Comparison of ENCODE assay signal across 30 cellular contexts in genomic region chr9:117796681-117797080, GRCh38.
DNase-seq lines count a peak whose midpoint lies in the region; ATAC-seq and TF ChIP-seq lines count a peak whose summit lies in the region.
"Had no signal": no experiment of that assay in that cellular context is flagged by ENCODE, and none has a peak within 500 bp of the region (broad histone marks: within the 10 kb centered on the region; RNA-seq: fewer than 3 reads in every experiment).

No MANE protein-coding gene starts in this region.

- no peak overlapping the region for H3K23ac ChIP-seq in mesenchymal stem cell (ENCODE audit: low read length in 2 of 2)

- intact Hi-C loops in psoas muscle (cut with DNase I), result no loop called here

- H2BK15ac ChIP-seq in mesenchymal stem cell (ENCODE audit: low read depth, poor library complexity, severe bottlenecking), result no peak overlapping the region

- no peak overlapping the region for H4K8ac ChIP-seq in mesenchymal stem cell (ENCODE audit: low read length)

- ATAC-seq in psoas muscle, result no peak
- ATAC-seq: activated naive CD4-positive, alpha-beta T cell treated with anti-CD3 and anti-CD28 coated beads, Interleukin-2, amount 50 U/mL, for 72 hours; body of pancreas; left lobe of liver; stimulated activated naive CD8-positive, alpha-beta T cell treated with anti-CD3 and anti-CD28 coated beads, Interleukin-15, Interleukin-2, amounts not matched to agents 100 U/mL and 50 U/mL, for 24 hours had no signal

- H3K27ac ChIP-seq in mesenchymal stem cell (ENCODE audit: low read length, poor library complexity, severe bottlenecking), result no peak overlapping the region
- no peak overlapping the region for H3K27ac ChIP-seq in psoas muscle
- H3K27ac ChIP-seq: body of pancreas, neutrophil, SK-N-MC, skin epidermis, uterus had no signal

- H3K36me3 ChIP-seq in BJ (ENCODE audit: control insufficient read depth, insufficient read depth, low read length), result no peaks in the 10 kb centered on the region
- no peaks in the 10 kb centered on the region for H3K36me3 ChIP-seq in mesenchymal stem cell (ENCODE audit: control insufficient read depth in 1 of 2, insufficient read depth in 2 of 2, low read depth in 1 of 2, low read length in 2 of 2)
- H3K36me3 ChIP-seq in psoas muscle (ENCODE audit: insufficient read depth in 1 of 2, low read depth in 1 of 2), result no peaks in the 10 kb centered on the region
- H3K36me3 ChIP-seq: neutrophil, uterus had no signal

- H3K9ac ChIP-seq in mesenchymal stem cell (ENCODE audit: low read length), result no peak overlapping the region

- CTCF ChIA-PET in BJ (lab: Yijun Ruan, JAX), result interaction anchor here (1.5 to 2.6 kb wide), 2 partner anchors 11 to 12 kb away, joined by 3 to 7 read pairs; no protein-coding TSS in a partner anchor

- no peak overlapping the region for H3K27ac Mint-ChIP-seq in chondrocyte (ENCODE audit: unreplicated experiment)
- H3K27ac Mint-ChIP-seq: activated CD4-positive, alpha-beta memory T cell treated with anti-CD3 and anti-CD28 coated beads for 36 hours; activated naive CD4-positive, alpha-beta T cell treated with anti-CD3 and anti-CD28 coated beads, Interleukin-2, amount 50 U/mL, for 72 hours; CD4-positive, alpha-beta memory T cell; H9; IgD-negative memory B cell; memory B cell had no signal

- no peak overlapping the region for H2BK5ac ChIP-seq in mesenchymal stem cell (ENCODE audit: low read depth, low read length, poor library complexity, severe bottlenecking)

- H4K91ac ChIP-seq in mesenchymal stem cell (ENCODE audit: low read length), result no peak overlapping the region

- H2AK5ac ChIP-seq in mesenchymal stem cell (ENCODE audit: low read length, severe bottlenecking), result no peak overlapping the region

- H3K4me3 ChIP-seq in BJ (ENCODE audit: low read depth, low read length), result no peak overlapping the region
- no peak overlapping the region for H3K4me3 ChIP-seq in cardiac fibroblast (replicated peaks in 1 of 2; ENCODE audit: low read depth in 2 of 2, low read length in 2 of 2)
- H3K4me3 ChIP-seq in mesenchymal stem cell (ENCODE audit: insufficient read depth in 1 of 2, low read depth in 1 of 2, low read length in 2 of 2), result no peak overlapping the region
- H3K4me3 ChIP-seq in psoas muscle, result no peak overlapping the region
- H3K4me3 ChIP-seq: body of pancreas, SK-N-MC, skin epidermis, uterus had no signal

- no peak overlapping the region for H3K18ac ChIP-seq in mesenchymal stem cell (ENCODE audit: low read depth in 1 of 2, low read length in 2 of 2)

- no peak overlapping the region for H3K14ac ChIP-seq in mesenchymal stem cell (ENCODE audit: low read length in 2 of 2)

- TF ChIP-seq CTCF in BJ (IDR thresholded peaks at IDR 0.05; ENCODE audit: insufficient read depth, low read depth, low read length) (no peak), cardiac fibroblast (IDR thresholded peaks at IDR 0.05; ENCODE audit: low read depth, low read length) (no peak), psoas muscle (IDR thresholded peaks at IDR 0.05) (no peak), chondrocyte (IDR thresholded peaks at IDR 0.05) (no peak)

- H3K4me3 Mint-ChIP-seq in chondrocyte (ENCODE audit: unreplicated experiment), result no peak overlapping the region
- H3K4me3 Mint-ChIP-seq: activated CD4-positive, alpha-beta memory T cell treated with anti-CD3 and anti-CD28 coated beads for 36 hours; CD4-positive, alpha-beta memory T cell; H9; IgD-negative memory B cell; memory B cell had no signal

- WGBS in mesenchymal stem cell, result 80% methylated on average over 1 of the region's 2 CpGs
- 60 to 70% (median 67%) methylated on average over 2 of the region's 2 CpGs for WGBS in psoas muscle, 3 donors

- DNase-seq in BJ (ENCODE audit: low read depth) (peak; percentile 79), M059J (ENCODE audit: low read depth) (peak; percentile 35), cardiac fibroblast (ENCODE audit: low read depth in 2 of 2) (peak; percentile 42 to 72), mesenchymal stem cell (peak; percentile 22), NCI-H2081 (lab: John Stamatoyannopoulos, UW) (no peak), psoas muscle (no peak), cerebellar cortex (ENCODE audit: low spot score) (no peak), chondrocyte (ENCODE audit: low spot score) (no peak)
- DNase-seq: activated CD4-positive, alpha-beta memory T cell treated with anti-CD3 and anti-CD28 coated beads for 36 hours; activated CD4-positive, CD25-positive, alpha-beta regulatory T cell treated with anti-CD3 and anti-CD28 coated beads, Interleukin-2, amount 50 U/mL, for 72 hours; activated CD8-positive, alpha-beta memory T cell treated with anti-CD3 and anti-CD28 coated beads, Interleukin-2, amount 50 U/mL, for 4 hours; body of pancreas; CD4-positive, alpha-beta memory T cell; DMS 273 treated with DMSO at 0.1 percent for 48 hours; effector memory CD4-positive, alpha-beta T cell; erythroblast; H9; NCI-H1092 treated with DMSO at 0.1 percent for 48 hours; NCI-H187; NCI-H226; NCI-H774; stimulated activated naive CD8-positive, alpha-beta T cell treated with anti-CD3 and anti-CD28 coated beads, Interleukin-15, Interleukin-2, amounts not matched to agents 100 U/mL and 50 U/mL, for 24 hours; uterus had no signal

- H3K27me3 ChIP-seq in BJ (ENCODE audit: control insufficient read depth, insufficient read depth, low read length), result no peaks in the 10 kb centered on the region; the same call in 1 of the 2 replicates
- H3K27me3 ChIP-seq in mesenchymal stem cell (ENCODE audit: control insufficient read depth in 1 of 2, insufficient read depth in 1 of 2, low read length in 2 of 2), result no peaks in the 10 kb centered on the region
- no peaks in the 10 kb centered on the region for H3K27me3 ChIP-seq in psoas muscle (ENCODE audit: insufficient read depth in 3 of 3, low read length in 2 of 3)
- H3K27me3 ChIP-seq: body of pancreas, uterus had no signal

- POLR2A ChIA-PET in BJ (lab: Charles Lee), result no interaction called here

- peaks cover 3% of the 10 kb centered on the region for H3K27me3 Mint-ChIP-seq in chondrocyte (ENCODE audit: low read depth)

- H3K9me3 ChIP-seq in mesenchymal stem cell (ENCODE audit: control insufficient read depth, low read length) (peaks cover 3% of the 10 kb centered on the region), psoas muscle (no peaks in the 10 kb centered on the region)
- H3K9me3 ChIP-seq: body of pancreas, neutrophil, uterus had no signal

- H3K36me3 Mint-ChIP-seq in chondrocyte (ENCODE audit: low read depth), result no peaks in the 10 kb centered on the region
- H3K36me3 Mint-ChIP-seq: activated CD4-positive, alpha-beta memory T cell treated with anti-CD3 and anti-CD28 coated beads for 36 hours; CD4-positive, alpha-beta memory T cell; IgD-negative memory B cell had no signal

- H3K4me1 ChIP-seq in mesenchymal stem cell (ENCODE audit: control insufficient read depth, insufficient read depth, low read depth, low read length), result no peaks in the 10 kb centered on the region
- no peaks in the 10 kb centered on the region for H3K4me1 ChIP-seq in psoas muscle
- H3K4me1 ChIP-seq: body of pancreas, uterus had no signal

- no peak overlapping the region for H2BK12ac ChIP-seq in mesenchymal stem cell (ENCODE audit: low read length in 2 of 2)

- peaks cover 8% of the 10 kb centered on the region for H3K9me3 Mint-ChIP-seq in chondrocyte (ENCODE audit: low read depth)
- H3K9me3 Mint-ChIP-seq: activated CD4-positive, alpha-beta memory T cell treated with anti-CD3 and anti-CD28 coated beads for 36 hours; H9; IgD-negative memory B cell had no signal

- H3K4me2 ChIP-seq in mesenchymal stem cell (ENCODE audit: low read length, poor library complexity, severe bottlenecking), result no peak overlapping the region

- no peak overlapping the region for H2AFZ ChIP-seq in mesenchymal stem cell (ENCODE audit: low read depth, low read length)

- H3K4ac ChIP-seq in mesenchymal stem cell (ENCODE audit: low read depth in 1 of 2, low read length in 2 of 2), result no peak overlapping the region

- no peaks in the 10 kb centered on the region for H3K79me1 ChIP-seq in mesenchymal stem cell (replicated peaks; ENCODE audit: low read length, poor library complexity, severe bottlenecking)

- peaks cover 6% of the 10 kb centered on the region for H3K4me1 Mint-ChIP-seq in chondrocyte (ENCODE audit: low read depth)
- H3K4me1 Mint-ChIP-seq: CD4-positive, alpha-beta memory T cell; IgD-negative memory B cell; memory B cell had no signal

- no peak overlapping the region for H2BK120ac ChIP-seq in mesenchymal stem cell (ENCODE audit: low read depth, low read length)

Comparison
In these comparisons a context has a peak if more than half of its experiments do, and no peak if none do; other contexts are left out.
1. DNase-seq: peak in BJ (single experiment), M059J (single experiment), cardiac fibroblast (2 of 2) and mesenchymal stem cell (single experiment); none in NCI-H2081 (0 of 2), psoas muscle (0 of 2), cerebellar cortex (single experiment) and chondrocyte (single experiment).